Comparison of ENCODE assay signal across 10 cellular contexts in genomic region chr1:112046630-112047029, GRCh38.
"Had no signal": no experiment of that assay in that cellular context is flagged by ENCODE, and none has a peak within 500 bp of the region (broad histone marks: within the 10 kb centered on the region; RNA-seq: fewer than 3 reads in every experiment).

No MANE protein-coding gene starts in this region.

- H3K4me3 ChIP-seq: GM23248, HAP-1, K562 had no signal

- H3K9me3 ChIP-seq: HAP-1 had no signal

- DNase-seq: GM23248, GOT3, H7, IMR-90, Kasumi-1, KG1 had no signal

- FAIRE-seq: HTR-8/SVneo, K562 had no signal

- H3K27ac ChIP-seq: GM23248 had no signal

- H3K9ac ChIP-seq: GM23248 had no signal

- H3K4me1 ChIP-seq: HAP-1 had no signal

- H3K36me3 ChIP-seq: HAP-1 had no signal

- H2AFZ ChIP-seq: GM23248 had no signal

- ATAC-seq: HCT116, K562 had no signal
